15 cellular contexts compared by ENCODE assay signal in the genomic region with DNA sequence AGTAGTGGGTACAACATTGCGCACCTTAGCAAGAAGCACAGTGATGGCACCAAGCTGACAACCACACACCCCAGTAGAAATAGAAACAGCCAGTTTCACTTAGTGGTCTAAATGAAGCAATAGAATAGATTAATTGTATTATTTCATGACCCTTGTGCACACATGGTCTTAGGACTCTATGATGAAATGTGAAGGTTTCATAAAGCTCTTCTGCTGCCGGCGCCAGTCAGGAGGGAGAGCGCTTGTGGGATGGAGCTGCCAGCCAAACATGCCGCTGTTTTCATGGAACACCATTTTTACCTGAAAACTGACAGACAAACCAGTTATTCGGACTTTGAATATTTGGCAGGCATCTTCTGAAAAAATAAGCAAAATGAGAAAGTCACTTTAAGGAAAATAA.
DNase-seq lines count a peak whose midpoint lies in the region; ATAC-seq and TF ChIP-seq lines count a peak whose summit lies in the region.
"Had no signal": no experiment of that assay in that cellular context is flagged by ENCODE, and none has a peak within 500 bp of the region (broad histone marks: within the 10 kb centered on the region; RNA-seq: fewer than 3 reads in every experiment).

No MANE protein-coding gene starts in this region.

- H3K4me3 Mint-ChIP-seq in activated naive CD4-positive, alpha-beta T cell treated with anti-CD3 and anti-CD28 coated beads, Interleukin-2, amount 50 U/mL, for 24 hours, result no peak overlapping the region
- H3K4me3 Mint-ChIP-seq in CD4-positive, alpha-beta memory T cell, result peak overlapping the region in 1 of 8 donors; percentile 29
- H3K4me3 Mint-ChIP-seq in natural killer cell, result no peak overlapping the region
- no peak overlapping the region for H3K4me3 Mint-ChIP-seq in naive thymus-derived CD4-positive, alpha-beta T cell

- H3K36me3 Mint-ChIP-seq in activated naive CD4-positive, alpha-beta T cell treated with anti-CD3 and anti-CD28 coated beads, Interleukin-2, amount 50 U/mL, for 24 hours, result peaks cover 19% of the 10 kb centered on the region
- H3K36me3 Mint-ChIP-seq in activated naive CD4-positive, alpha-beta T cell treated with anti-CD3 and anti-CD28 coated beads, Interleukin-2, amount 50 U/mL, for 72 hours, result peaks cover 4 to 35% of the 10 kb centered on the region in 2 donors
- peaks cover 63 to 74% of the 10 kb centered on the region in 2 donors for H3K36me3 Mint-ChIP-seq in CD4-positive, alpha-beta memory T cell
- peaks cover 12% of the 10 kb centered on the region for H3K36me3 Mint-ChIP-seq in natural killer cell
- peaks cover 0 to 47% (median 43%) of the 10 kb centered on the region in 5 donors for H3K36me3 Mint-ChIP-seq in naive thymus-derived CD4-positive, alpha-beta T cell

- H3K4me3 ChIP-seq in CD4-positive, alpha-beta memory T cell (ENCODE audit: low read length in 2 of 2), result no peak overlapping the region
- H3K4me3 ChIP-seq in naive thymus-derived CD4-positive, alpha-beta T cell (ENCODE audit: low read length), result no peak overlapping the region
- no peak overlapping the region for H3K4me3 ChIP-seq in ovary

- no peaks in the 10 kb centered on the region for H3K9me3 ChIP-seq in CD4-positive, alpha-beta memory T cell (ENCODE audit: control insufficient read depth in 1 of 2, low read length in 2 of 2)
- H3K9me3 ChIP-seq in naive thymus-derived CD4-positive, alpha-beta T cell (ENCODE audit: control insufficient read depth in 2 of 3, low read length in 3 of 3), result no peaks in the 10 kb centered on the region
- H3K9me3 ChIP-seq in ovary, result no peaks in the 10 kb centered on the region

- no peak for DNase-seq in activated naive CD4-positive, alpha-beta T cell treated with anti-CD3 and anti-CD28 coated beads, Interleukin-2, amount 50 U/mL, for 72 hours (ENCODE audit: low spot score in 2 of 2)
- DNase-seq in CD4-positive, alpha-beta memory T cell, result no peak
- DNase-seq in amniotic epithelial cell (ENCODE audit: low read depth) (peak; percentile 47), natural killer cell (no peak), mesenteric fat pad (ENCODE audit: low spot score) (no peak), ovary (no peak)
- no peak for DNase-seq in naive thymus-derived CD4-positive, alpha-beta T cell
- DNase-seq: AML-193, Karpas-422, MM.1S, NCI-H1105 treated with DMSO at 0.1 percent for 48 hours, NCI-H187, NCI-H446 had no signal

- 95% methylated on average over 6 of the region's 6 CpGs for WGBS in ovary, 3 donors

- H3K27me3 ChIP-seq in CD4-positive, alpha-beta memory T cell (ENCODE audit: insufficient read depth, low read length), result no peaks in the 10 kb centered on the region
- no peaks in the 10 kb centered on the region for H3K27me3 ChIP-seq in naive thymus-derived CD4-positive, alpha-beta T cell (ENCODE audit: control insufficient read depth in 2 of 2, insufficient read depth in 2 of 2, low read length in 2 of 2)
- H3K27me3 ChIP-seq in ovary, result no peaks in the 10 kb centered on the region

- peaks cover 70% of the 10 kb centered on the region for H3K4me1 Mint-ChIP-seq in activated naive CD4-positive, alpha-beta T cell treated with anti-CD3 and anti-CD28 coated beads, Interleukin-2, amount 50 U/mL, for 24 hours
- H3K4me1 Mint-ChIP-seq in CD4-positive, alpha-beta memory T cell, result peaks cover 38 to 78% (median 63%) of the 10 kb centered on the region in 4 donors
- peaks cover 63 to 71% of the 10 kb centered on the region in 2 donors for H3K4me1 Mint-ChIP-seq in natural killer cell
- peaks cover 33 to 79% (median 69%) of the 10 kb centered on the region in 7 donors for H3K4me1 Mint-ChIP-seq in naive thymus-derived CD4-positive, alpha-beta T cell

- POLR2A ChIA-PET in CD4-positive, alpha-beta memory T cell (lab: Charles Lee; ENCODE audit: partially characterized antibody), result interaction anchor here (0.7 to 2.7 kb wide), 4 partner anchors 10 to 59 kb away, joined by 3 to 7 read pairs (median 4); no protein-coding TSS in a partner anchor
- POLR2A ChIA-PET in naive thymus-derived CD4-positive, alpha-beta T cell (lab: Charles Lee), result interaction anchor here (1.4 kb wide), 1 partner anchor 130 kb away, joined by 3 read pairs; no protein-coding TSS in a partner anchor

- H3K9me3 Mint-ChIP-seq in activated naive CD4-positive, alpha-beta T cell treated with anti-CD3 and anti-CD28 coated beads, Interleukin-2, amount 50 U/mL, for 24 hours, result no peaks in the 10 kb centered on the region
- no peaks in the 10 kb centered on the region for H3K9me3 Mint-ChIP-seq in activated naive CD4-positive, alpha-beta T cell treated with anti-CD3 and anti-CD28 coated beads, Interleukin-2, amount 50 U/mL, for 72 hours
- H3K9me3 Mint-ChIP-seq in CD4-positive, alpha-beta memory T cell, result no peaks in the 10 kb centered on the region
- H3K9me3 Mint-ChIP-seq in natural killer cell, result no peaks in the 10 kb centered on the region
- H3K9me3 Mint-ChIP-seq in naive thymus-derived CD4-positive, alpha-beta T cell, result no peaks in the 10 kb centered on the region

- no peak for ATAC-seq in activated naive CD4-positive, alpha-beta T cell treated with anti-CD3 and anti-CD28 coated beads, Interleukin-2, amount 50 U/mL, for 72 hours
- no peak for ATAC-seq in natural killer cell
- no peak for ATAC-seq in naive thymus-derived CD4-positive, alpha-beta T cell
- ATAC-seq: HCT116 had no signal

- H3K36me3 ChIP-seq in CD4-positive, alpha-beta memory T cell (ENCODE audit: insufficient read depth, low read length), result peaks cover 59% of the 10 kb centered on the region
- peaks cover 10 to 61% (median 36%) of the 10 kb centered on the region in 3 experiments for H3K36me3 ChIP-seq in naive thymus-derived CD4-positive, alpha-beta T cell (ENCODE audit: control insufficient read depth in 2 of 3, insufficient read depth in 3 of 3, low read length in 3 of 3)
- no peaks in the 10 kb centered on the region for H3K36me3 ChIP-seq in ovary

- CTCF ChIA-PET in CD4-positive, alpha-beta memory T cell (lab: Charles Lee; ENCODE audit: partially characterized antibody), result interaction anchor here (1.2 to 3.1 kb wide), 4 partner anchors 8 to 90 kb away, joined by 3 to 12 read pairs (median 7); no protein-coding TSS in a partner anchor
- CTCF ChIA-PET in naive thymus-derived CD4-positive, alpha-beta T cell (lab: Charles Lee), result no interaction called here

- TF ChIP-seq EP300 in ovary (IDR thresholded peaks at IDR 0.05), result no peak

- peaks cover 56% of the 10 kb centered on the region for H3K4me1 ChIP-seq in CD4-positive, alpha-beta memory T cell (ENCODE audit: insufficient read depth, low read length)
- peaks cover 6 to 18% of the 10 kb centered on the region in 2 donors for H3K4me1 ChIP-seq in naive thymus-derived CD4-positive, alpha-beta T cell (ENCODE audit: control insufficient read depth in 2 of 2, insufficient read depth in 2 of 2, low read length in 2 of 2)
- H3K4me1 ChIP-seq in ovary (ENCODE audit: insufficient read depth), result peaks cover 3% of the 10 kb centered on the region

- TF ChIP-seq CTCF in natural killer cell (IDR thresholded peaks at IDR 0.05) (no peak), ovary (IDR thresholded peaks at IDR 0.05) (no peak)

- TF ChIP-seq POLR2A in ovary (IDR thresholded peaks at IDR 0.05), result no peak

- H3K27ac Mint-ChIP-seq in activated naive CD4-positive, alpha-beta T cell treated with anti-CD3 and anti-CD28 coated beads, Interleukin-2, amount 50 U/mL, for 24 hours, result peak overlapping the region; percentile 35
- no peak overlapping the region for H3K27ac Mint-ChIP-seq in activated naive CD4-positive, alpha-beta T cell treated with anti-CD3 and anti-CD28 coated beads, Interleukin-2, amount 50 U/mL, for 72 hours
- H3K27ac Mint-ChIP-seq in CD4-positive, alpha-beta memory T cell, result peak overlapping the region in 6 of 7 donors; percentile 13 to 69 (median 40)
- peak overlapping the region; percentile 80 to 94 for H3K27ac Mint-ChIP-seq in natural killer cell
- peak overlapping the region in 4 of 9 donors; percentile 59 to 81 (median 70) for H3K27ac Mint-ChIP-seq in naive thymus-derived CD4-positive, alpha-beta T cell

- no peaks in the 10 kb centered on the region for H3K27me3 Mint-ChIP-seq in activated naive CD4-positive, alpha-beta T cell treated with anti-CD3 and anti-CD28 coated beads, Interleukin-2, amount 50 U/mL, for 24 hours
- H3K27me3 Mint-ChIP-seq in CD4-positive, alpha-beta memory T cell, result no peaks in the 10 kb centered on the region
- no peaks in the 10 kb centered on the region for H3K27me3 Mint-ChIP-seq in natural killer cell (ENCODE audit: low read depth in 2 of 2)
- no peaks in the 10 kb centered on the region for H3K27me3 Mint-ChIP-seq in naive thymus-derived CD4-positive, alpha-beta T cell

- intact Hi-C loops in CD4-positive, alpha-beta memory T cell (cut with micrococcal nuclease), result no loop called here
- intact Hi-C loops in natural killer cell (cut with micrococcal nuclease), result no loop called here
- intact Hi-C loops in naive thymus-derived CD4-positive, alpha-beta T cell (cut with micrococcal nuclease), result no loop called here
- intact Hi-C loops in ovary (cut with DNase I), result no loop called here

- H3K27ac ChIP-seq in CD4-positive, alpha-beta memory T cell (ENCODE audit: low read depth, low read length), result no peak overlapping the region
- H3K27ac ChIP-seq in naive thymus-derived CD4-positive, alpha-beta T cell (ENCODE audit: low read depth, low read length), result no peak overlapping the region
- H3K27ac ChIP-seq in ovary, result no peak overlapping the region

Comparison
In these comparisons a context has a peak if more than half of its experiments do, and no peak if none do; other contexts are left out.
1. H3K27ac Mint-ChIP-seq: peak in activated naive CD4-positive, alpha-beta T cell treated with anti-CD3 and anti-CD28 coated beads, Interleukin-2, amount 50 U/mL, for 24 hours (single experiment), CD4-positive, alpha-beta memory T cell (6 of 7) and natural killer cell (2 of 2); none in activated naive CD4-positive, alpha-beta T cell treated with anti-CD3 and anti-CD28 coated beads, Interleukin-2, amount 50 U/mL, for 72 hours (0 of 2).